9 cellular contexts compared by ENCODE assay signal in the genomic region with DNA sequence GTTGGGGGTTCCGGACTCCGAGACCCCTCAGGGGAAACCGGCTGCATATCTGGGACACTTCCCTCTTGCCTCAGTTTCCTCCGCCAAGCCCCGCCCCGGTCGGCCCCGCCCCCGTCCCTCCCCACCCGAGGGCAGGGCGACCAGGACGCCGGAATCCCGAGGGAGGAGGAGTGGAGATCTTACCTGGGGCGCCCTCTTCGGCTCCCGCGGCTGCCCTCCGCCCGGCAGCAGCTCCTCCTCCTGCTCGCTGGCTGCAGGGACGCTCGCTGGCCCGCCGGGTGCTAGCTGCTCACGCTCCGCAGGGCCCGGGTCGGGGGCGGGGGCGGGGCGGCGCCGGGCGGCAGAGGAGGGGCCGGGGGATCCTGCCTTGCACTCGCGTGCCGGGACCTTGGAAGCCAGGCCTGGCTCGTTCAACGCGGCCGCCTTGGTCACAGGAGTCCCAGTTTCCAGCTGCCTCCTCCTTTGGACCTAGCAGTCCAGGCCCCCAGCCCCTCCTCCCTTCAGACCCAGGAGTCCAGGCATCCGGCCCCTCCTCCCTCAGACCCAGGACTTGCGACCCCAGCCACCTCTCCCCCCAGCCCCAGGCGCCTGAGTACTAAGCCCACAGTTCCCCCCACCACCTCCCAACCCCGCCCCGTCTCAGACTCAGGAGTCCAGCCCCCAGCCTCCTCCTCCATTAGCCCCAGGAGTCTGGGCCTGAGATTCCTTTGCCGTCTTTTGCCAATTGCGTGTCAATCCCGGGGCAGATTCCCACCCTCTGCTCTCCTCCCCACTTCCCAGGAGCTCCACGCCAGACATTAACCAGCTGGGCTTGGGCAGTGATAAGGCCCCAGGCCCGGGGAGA. TPM values are rescaled to one million over a fixed set of nuclear protein-coding genes. Genes with fewer than 3 reads are reported as not detected.
DNase-seq lines count a peak whose midpoint lies in the region; ATAC-seq and TF ChIP-seq lines count a peak whose summit lies in the region.
"Had no signal": no experiment of that assay in that cellular context is flagged by ENCODE, and none has a peak within 500 bp of the region (broad histone marks: within the 10 kb centered on the region; RNA-seq: fewer than 3 reads in every experiment).

TSS of gene NTF4 (minus strand) at position 51 of the 844 bp plus-strand sequence. CDS start 2,821 bp downstream, outside the sequence.

- H3K27ac ChIP-seq in PC-3 (ENCODE audit: low read length) = no peak within 1 kb of the TSS
- H3K27ac ChIP-seq in foreskin keratinocyte = no peak within 1 kb of the TSS
- peak within 1 kb of the TSS; percentile 70 to 76 for H3K27ac ChIP-seq in prostate gland

- ATAC-seq in PC-3 (peak; percentile 84), foreskin keratinocyte (peak; percentile 44), GM21515 (IDR thresholded peaks at IDR 0.05; ENCODE audit: unreplicated experiment) (no peak), GM18907 (IDR thresholded peaks at IDR 0.05; ENCODE audit: unreplicated experiment) (no peak)

- H3K9me2 ChIP-seq in PC-3 (replicated peaks; ENCODE audit: low read length) = no peaks in the 10 kb centered on the region

- no peaks in the 10 kb centered on the region for H3K36me3 ChIP-seq in ES-I3 (ENCODE audit: insufficient read depth, low read length)
- no peaks in the 10 kb centered on the region for H3K36me3 ChIP-seq in PC-3 (ENCODE audit: low read depth, low read length)
- H3K36me3 ChIP-seq in prostate gland = no peaks in the 10 kb centered on the region

- CTCF ChIA-PET in PC-3 (lab: Charles Lee) = no interaction called here

- BruUV-seq in PC-3 (replicated peaks; lab: Mats Ljungman, UMichigan) = no TSS peak

- H3K27me3 Mint-ChIP-seq in activated T-helper 2 cell treated with anti-CD3 and anti-CD28 coated beads, Interferon-gamma antibody, Interleukin-2, Interleukin-4, amounts not matched to agents 10 μg/mL and 5 μg/mL and 100 μg/mL, durations not matched to agents 14 hours and 24 hours and 36 hours (ENCODE audit: low read depth) = peaks cover 63% of the 10 kb centered on the region

- intact Hi-C loops in PC-3 (cut with micrococcal nuclease) = no loop called here
- intact Hi-C loops in prostate gland (cut with DNase I) = no loop called here
- intact Hi-C loops in activated T-helper 2 cell treated with anti-CD3 and anti-CD28 coated beads, Interferon-gamma antibody, Interleukin-2, Interleukin-4, amounts not matched to agents 10 μg/mL and 5 μg/mL and 100 μg/mL, durations not matched to agents 14 hours and 24 hours and 36 hours (cut with micrococcal nuclease) = no loop called here

- no peak for TF ChIP-seq POLR2A in prostate gland (IDR thresholded peaks at IDR 0.05)

- POLR2A ChIA-PET in PC-3 (lab: Charles Lee; ENCODE audit: unreplicated experiment) = no interaction called here

- no peaks in the 10 kb centered on the region for H3K9me3 Mint-ChIP-seq in activated T-helper 2 cell treated with anti-CD3 and anti-CD28 coated beads, Interferon-gamma antibody, Interleukin-2, Interleukin-4, amounts not matched to agents 10 μg/mL and 5 μg/mL and 100 μg/mL, durations not matched to agents 14 hours and 24 hours and 36 hours

- no peaks in the 10 kb centered on the region for H3F3A ChIP-seq in PC-3 (ENCODE audit: low read length, unreplicated experiment)

- peak within 1 kb of the TSS; percentile 54 for H3K4me2 ChIP-seq in PC-3 (ENCODE audit: low read length)

- H2AFZ ChIP-seq in PC-3 (ENCODE audit: low read length) = no peak within 1 kb of the TSS

- DNase-seq in PC-3 = peak; percentile 23
- no peak for DNase-seq in foreskin keratinocyte
- peak; percentile 73 for DNase-seq in prostate gland (ENCODE audit: low spot score)
- no peak for DNase-seq in activated T-helper 2 cell treated with anti-CD3 and anti-CD28 coated beads, Interferon-gamma antibody, Interleukin-2, Interleukin-4, amounts not matched to agents 10 μg/mL and 5 μg/mL and 100 μg/mL, durations not matched to agents 14 hours and 24 hours and 36 hours (ENCODE audit: low spot score)
- DNase-seq in activated naive CD4-positive, alpha-beta T cell treated with anti-CD3 and anti-CD28 coated beads, Interleukin-2, amount 50 U/mL, for 16 hours = no peak
- DNase-seq: SHP77 had no signal

- no peaks in the 10 kb centered on the region for H3K79me2 ChIP-seq in PC-3 (ENCODE audit: low read length)

- TF ChIP-seq CTCF in PC-3 (conservative IDR thresholded peaks at IDR 0.05; ENCODE audit: low read depth, low read length) (no peak), foreskin keratinocyte (conservative IDR thresholded peaks at IDR 0.05) (peak; percentile 22), prostate gland (IDR thresholded peaks at IDR 0.05) (no peak)

- 7% methylated on average over 29 of the region's 53 CpGs for WGBS in prostate gland

- no peaks in the 10 kb centered on the region for H4K20me1 ChIP-seq in PC-3 (ENCODE audit: low read length)

- peak within 1 kb of the TSS; percentile 37; the same call in 1 of the 2 replicates for H3K4me3 ChIP-seq in PC-3 (ENCODE audit: low read length)
- peak within 1 kb of the TSS; percentile 25 to 29 for H3K4me3 ChIP-seq in prostate gland

- H3K9ac ChIP-seq in ES-I3 (ENCODE audit: low read depth, low read length) = peak within 1 kb of the TSS; percentile 35; the same call in 1 of the 2 replicates
- no peak within 1 kb of the TSS for H3K9ac ChIP-seq in PC-3 (ENCODE audit: low read length)

- peaks cover 15% of the 10 kb centered on the region; the same call in 1 of the 2 replicates for H3K4me1 ChIP-seq in ES-I3 (ENCODE audit: insufficient read depth, low read length)
- H3K4me1 ChIP-seq in PC-3 (ENCODE audit: insufficient read depth, low read length) = no peaks in the 10 kb centered on the region
- peaks cover 4% of the 10 kb centered on the region for H3K4me1 ChIP-seq in foreskin keratinocyte
- H3K4me1 ChIP-seq in prostate gland (replicated peaks) = no peaks in the 10 kb centered on the region

- H3K36me3 Mint-ChIP-seq in activated T-helper 2 cell treated with anti-CD3 and anti-CD28 coated beads, Interferon-gamma antibody, Interleukin-2, Interleukin-4, amounts not matched to agents 10 μg/mL and 5 μg/mL and 100 μg/mL, durations not matched to agents 14 hours and 24 hours and 36 hours (ENCODE audit: low read depth) = no peaks in the 10 kb centered on the region

- H3K4me3 Mint-ChIP-seq in activated T-helper 2 cell treated with anti-CD3 and anti-CD28 coated beads, Interferon-gamma antibody, Interleukin-2, Interleukin-4, amounts not matched to agents 10 μg/mL and 5 μg/mL and 100 μg/mL, durations not matched to agents 14 hours and 24 hours and 36 hours (ENCODE audit: low read depth) = no peak within 1 kb of the TSS

- H3K27ac Mint-ChIP-seq in activated T-helper 2 cell treated with anti-CD3 and anti-CD28 coated beads, Interferon-gamma antibody, Interleukin-2, Interleukin-4, amounts not matched to agents 10 μg/mL and 5 μg/mL and 100 μg/mL, durations not matched to agents 14 hours and 24 hours and 36 hours = no peak within 1 kb of the TSS

- H3K9me3 ChIP-seq in ES-I3 (ENCODE audit: control insufficient read depth, insufficient read depth, low read length) (no peaks in the 10 kb centered on the region), PC-3 (ENCODE audit: low read length) (no peaks in the 10 kb centered on the region), prostate gland (no peaks in the 10 kb centered on the region)

- no peaks in the 10 kb centered on the region for H3K27me3 ChIP-seq in PC-3 (ENCODE audit: low read length)
- peaks cover 28% of the 10 kb centered on the region for H3K27me3 ChIP-seq in foreskin keratinocyte
- no peaks in the 10 kb centered on the region for H3K27me3 ChIP-seq in prostate gland (replicated peaks; ENCODE audit: insufficient read depth)

- H3K4me1 Mint-ChIP-seq in activated T-helper 2 cell treated with anti-CD3 and anti-CD28 coated beads, Interferon-gamma antibody, Interleukin-2, Interleukin-4, amounts not matched to agents 10 μg/mL and 5 μg/mL and 100 μg/mL, durations not matched to agents 14 hours and 24 hours and 36 hours (ENCODE audit: low read depth) = no peaks in the 10 kb centered on the region

RNA-seq across cellular contexts. Expression of gene NTF4, which starts in this region (rescaled TPM):
- 0.18 and 1.6 TPM in 2 replicates for total RNA-seq in PC-3 (2014; rRNA removed)
- total RNA-seq in foreskin keratinocyte = 10.0 and 11.7 TPM in 2 replicates
- polyA plus RNA-seq in foreskin keratinocyte = 15.2 and 17.2 TPM in 2 replicates
- total RNA-seq in prostate gland = 10 to 100 TPM in 1 of 2 donors, 1 to 10 TPM in 1; 7.0 to 24.4 TPM
- not detected in 2 replicates for total RNA-seq in activated T-helper 2 cell treated with anti-CD3 and anti-CD28 coated beads, Interferon-gamma antibody, Interleukin-2, Interleukin-4, amounts not matched to agents 10 μg/mL and 5 μg/mL and 100 μg/mL, durations not matched to agents 14 hours and 24 hours and 36 hours

Comparison
In these comparisons a context has a peak if more than half of its experiments do, and no peak if none do; other contexts are left out.
1. ATAC-seq: peak in PC-3 (single experiment) and foreskin keratinocyte (single experiment); none in GM21515 (single experiment) and GM18907 (single experiment).
2. DNase-seq: peak in PC-3 (single experiment) and prostate gland (single experiment); none in foreskin keratinocyte (0 of 2), activated T-helper 2 cell treated with anti-CD3 and anti-CD28 coated beads, Interferon-gamma antibody, Interleukin-2, Interleukin-4, amounts not matched to agents 10 μg/mL and 5 μg/mL and 100 μg/mL, durations not matched to agents 14 hours and 24 hours and 36 hours (single experiment) and activated naive CD4-positive, alpha-beta T cell treated with anti-CD3 and anti-CD28 coated beads, Interleukin-2, amount 50 U/mL, for 16 hours (single experiment).
3. H3K27ac ChIP-seq: peak in prostate gland (2 of 2); none in PC-3 (single experiment) and foreskin keratinocyte (single experiment).